In the genomic region with DNA sequence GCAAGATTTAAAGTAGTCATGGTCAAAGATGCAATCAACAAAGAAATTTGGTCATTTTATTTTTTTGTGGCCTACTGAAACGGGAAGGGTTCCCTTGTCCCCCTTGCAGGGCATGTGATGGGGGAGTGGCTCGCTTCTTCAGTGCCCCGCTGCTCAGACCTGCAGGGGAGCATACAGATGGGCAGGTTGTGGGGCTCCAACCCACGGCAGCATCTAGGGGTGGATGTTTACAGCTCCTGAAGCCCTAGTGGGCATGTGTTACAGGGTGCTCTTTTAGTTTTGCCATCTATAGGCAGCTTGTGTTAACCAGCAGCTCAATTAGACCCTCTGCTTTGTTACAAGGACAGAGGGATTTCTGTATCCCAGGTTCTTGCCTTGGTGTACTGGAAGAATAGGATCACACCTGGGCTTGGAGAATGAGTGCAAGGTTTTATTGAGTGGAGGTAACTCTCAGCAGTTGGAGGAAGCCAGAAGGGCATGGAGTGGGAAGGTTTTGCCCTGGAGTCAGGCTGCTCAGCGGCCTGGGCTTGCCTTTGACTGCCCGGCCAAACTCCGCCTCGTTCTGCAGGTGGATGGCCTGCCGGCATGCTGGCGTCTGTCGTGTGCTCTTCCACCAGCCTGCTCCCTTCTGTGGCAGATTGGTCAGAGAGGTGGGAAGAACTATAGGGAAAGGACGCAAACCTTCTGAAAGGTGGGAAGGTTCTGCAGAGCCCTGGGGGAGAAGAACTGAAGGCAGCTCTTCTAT, we compare ENCODE assay signal across 1 cellular context.
TF ChIP-seq lines count a peak whose summit lies in the region.

No MANE protein-coding gene starts in this region.

TF ChIP-seq in K562, 482 proteins besides CTCF, POLR2A, EP300 and RAD21:
- TF ChIP-seq CTBP1 (IDR thresholded peaks at IDR 0.05; ENCODE audit: borderline replicate concordance), result no peak
- TF ChIP-seq, protein P1, sequence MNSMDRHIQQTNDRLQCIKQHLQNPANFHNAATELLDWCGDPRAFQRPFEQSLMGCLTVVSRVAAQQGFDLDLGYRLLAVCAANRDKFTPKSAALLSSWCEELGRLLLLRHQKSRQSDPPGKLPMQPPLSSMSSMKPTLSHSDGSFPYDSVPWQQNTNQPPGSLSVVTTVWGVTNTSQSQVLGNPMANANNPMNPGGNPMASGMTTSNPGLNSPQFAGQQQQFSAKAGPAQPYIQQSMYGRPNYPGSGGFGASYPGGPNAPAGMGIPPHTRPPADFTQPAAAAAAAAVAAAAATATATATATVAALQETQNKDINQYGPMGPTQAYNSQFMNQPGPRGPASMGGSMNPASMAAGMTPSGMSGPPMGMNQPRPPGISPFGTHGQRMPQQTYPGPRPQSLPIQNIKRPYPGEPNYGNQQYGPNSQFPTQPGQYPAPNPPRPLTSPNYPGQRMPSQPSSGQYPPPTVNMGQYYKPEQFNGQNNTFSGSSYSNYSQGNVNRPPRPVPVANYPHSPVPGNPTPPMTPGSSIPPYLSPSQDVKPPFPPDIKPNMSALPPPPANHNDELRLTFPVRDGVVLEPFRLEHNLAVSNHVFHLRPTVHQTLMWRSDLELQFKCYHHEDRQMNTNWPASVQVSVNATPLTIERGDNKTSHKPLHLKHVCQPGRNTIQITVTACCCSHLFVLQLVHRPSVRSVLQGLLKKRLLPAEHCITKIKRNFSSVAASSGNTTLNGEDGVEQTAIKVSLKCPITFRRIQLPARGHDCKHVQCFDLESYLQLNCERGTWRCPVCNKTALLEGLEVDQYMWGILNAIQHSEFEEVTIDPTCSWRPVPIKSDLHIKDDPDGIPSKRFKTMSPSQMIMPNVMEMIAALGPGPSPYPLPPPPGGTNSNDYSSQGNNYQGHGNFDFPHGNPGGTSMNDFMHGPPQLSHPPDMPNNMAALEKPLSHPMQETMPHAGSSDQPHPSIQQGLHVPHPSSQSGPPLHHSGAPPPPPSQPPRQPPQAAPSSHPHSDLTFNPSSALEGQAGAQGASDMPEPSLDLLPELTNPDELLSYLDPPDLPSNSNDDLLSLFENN (IDR thresholded peaks at IDR 0.05; ENCODE audit: low read depth in 2 of 2, low read length in 2 of 2), result no peak
- no peak for TF ChIP-seq HEY1 (CRISPR knock-in tag; IDR thresholded peaks at IDR 0.05; ENCODE audit: borderline replicate concordance)
- TF ChIP-seq ZNF140 (CRISPR knock-in tag; IDR thresholded peaks at IDR 0.05), result no peak
- no peak for TF ChIP-seq RBFOX2 (IDR thresholded peaks at IDR 0.05; ENCODE audit: low read depth, low read length)
- no peak for TF ChIP-seq ZNF253 (CRISPR knock-in tag; conservative IDR thresholded peaks at IDR 0.05)
- no peak for TF ChIP-seq NR4A1 (CRISPR knock-in tag; IDR thresholded peaks at IDR 0.05)
- no peak for TF ChIP-seq NR4A1 (tag; IDR thresholded peaks at IDR 0.05)
- no peak for TF ChIP-seq CHD2 (IDR thresholded peaks at IDR 0.05; ENCODE audit: low read depth, low read length)
- TF ChIP-seq FOXJ2 (tag; IDR thresholded peaks at IDR 0.05), result no peak
- TF ChIP-seq MIER1 (IDR thresholded peaks at IDR 0.05; ENCODE audit: low read depth), result no peak
- no peak for TF ChIP-seq FOSL1 (tag; conservative IDR thresholded peaks at IDR 0.05)
- TF ChIP-seq MTA1 (IDR thresholded peaks at IDR 0.05; ENCODE audit: borderline replicate concordance), result no peak
